ENCODE assay signal across 20 cellular contexts in the genomic region with DNA sequence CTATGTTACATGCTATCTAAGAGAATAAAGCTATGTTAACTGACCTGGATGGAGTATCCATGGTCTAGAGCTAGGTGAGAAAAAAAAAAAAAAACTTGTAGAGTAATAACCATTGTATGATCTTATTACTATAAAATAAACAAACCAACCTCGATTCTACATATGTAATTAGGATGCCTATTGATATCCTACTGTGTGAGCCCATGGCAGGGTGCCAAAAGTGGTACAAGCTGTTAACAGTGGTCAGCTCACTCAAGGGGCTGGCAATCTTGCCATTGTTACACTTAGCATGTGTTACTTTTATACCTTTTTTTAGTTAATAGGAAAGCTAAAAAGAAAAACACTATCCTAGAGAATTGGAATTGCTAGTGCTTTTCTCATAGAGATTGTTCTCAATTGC. TPM values are rescaled to one million over a fixed set of nuclear protein-coding genes. Genes with fewer than 3 reads are reported as not detected.
DNase-seq lines count a peak whose midpoint lies in the region; ATAC-seq lines count a peak whose summit lies in the region.
"Had no signal": no experiment of that assay in that cellular context is flagged by ENCODE, and none has a peak within 500 bp of the region (broad histone marks: within the 10 kb centered on the region; RNA-seq: fewer than 3 reads in every experiment).

No MANE protein-coding gene starts in this region.

- H3K9me2 ChIP-seq in Karpas-422 (replicated peaks; ENCODE audit: insufficient read depth, low read length): no peaks in the 10 kb centered on the region

- peak overlapping the region; percentile 94 to 99 (median 96) for H3K27ac Mint-ChIP-seq in naive B cell
- H3K27ac Mint-ChIP-seq: CD4-positive, alpha-beta memory T cell had no signal

- H3K79me2 ChIP-seq in Karpas-422 (ENCODE audit: low read length): no peaks in the 10 kb centered on the region

- H2AFZ ChIP-seq in Karpas-422 (ENCODE audit: low read length): no peak overlapping the region

- H3K4me2 ChIP-seq in Karpas-422 (ENCODE audit: low read depth, low read length, poor library complexity, severe bottlenecking): no peak overlapping the region
- H3K4me2 ChIP-seq: BLaER1 treated with 17β-estradiol and CSF1 and Interleukin-3, amounts not matched to agents 10 nM and 100 nM had no signal

- ATAC-seq in naive B cell (ENCODE audit: low read depth in 2 of 2) (no peak), HG02678 (IDR thresholded peaks at IDR 0.05; ENCODE audit: unreplicated experiment) (no peak), GM18867 (IDR thresholded peaks at IDR 0.05; ENCODE audit: unreplicated experiment) (no peak)
- ATAC-seq: HCT116, Right ventricle myocardium inferior had no signal

- no peak overlapping the region for H3K4me3 ChIP-seq in Karpas-422 (ENCODE audit: low read length)
- H3K4me3 ChIP-seq: BLaER1 treated with 17β-estradiol and CSF1 and Interleukin-3, amounts not matched to agents 10 nM and 100 nM; SJSA1 had no signal

- peaks cover 28 to 68% (median 60%) of the 10 kb centered on the region in 3 donors for H3K4me1 Mint-ChIP-seq in naive B cell

- H4K20me1 ChIP-seq in Karpas-422 (ENCODE audit: insufficient read depth, low read depth, low read length): no peaks in the 10 kb centered on the region; the same call in 1 of the 2 replicates
- H4K20me1 ChIP-seq: BLaER1 treated with 17β-estradiol and CSF1 and Interleukin-3, amounts not matched to agents 10 nM and 100 nM had no signal

- DNase-seq in COR-L47 (lab: John Stamatoyannopoulos, UW) (peak; percentile 44), Karpas-422 (peak; percentile 4), NCI-H748 treated with DMSO at 0.1 percent for 48 hours (lab: John Stamatoyannopoulos, UW) (peak; percentile 50), naive B cell (no peak), AG20443 (ENCODE audit: low spot score) (no peak)
- DNase-seq: Calu3; CD4-positive, alpha-beta memory T cell; DMS153; GOT3; NCI-H1048; NCI-H1436 treated with DMSO at 0.1 percent for 48 hours; NCI-H510A; NCI-H82 had no signal

- H3K36me3 Mint-ChIP-seq in naive B cell: peaks cover 0 to 5% of the 10 kb centered on the region in 2 donors
- H3K36me3 Mint-ChIP-seq: CD4-positive, alpha-beta memory T cell had no signal

- no peaks in the 10 kb centered on the region for H3K9me3 ChIP-seq in Karpas-422 (ENCODE audit: low read length)
- H3K9me3 ChIP-seq: BLaER1 treated with 17β-estradiol and CSF1 and Interleukin-3, amounts not matched to agents 10 nM and 100 nM; SJSA1 had no signal

- peak overlapping the region; percentile 0 to 77 (median 50) for H3K4me3 Mint-ChIP-seq in naive B cell
- H3K4me3 Mint-ChIP-seq: CD4-positive, alpha-beta memory T cell had no signal

- H3K27ac ChIP-seq in Karpas-422 (ENCODE audit: low read length): no peak overlapping the region
- H3K27ac ChIP-seq: BLaER1 treated with 17β-estradiol and CSF1 and Interleukin-3, amounts not matched to agents 10 nM and 100 nM; SJSA1 had no signal

- H3K9me3 Mint-ChIP-seq in naive B cell: peaks cover 0 to 4% (median 0%) of the 10 kb centered on the region in 7 donors
- H3K9me3 Mint-ChIP-seq: CD4-positive, alpha-beta memory T cell had no signal

- peaks cover 14% of the 10 kb centered on the region for H3K4me1 ChIP-seq in Karpas-422 (ENCODE audit: low read length)

- H3K27me3 ChIP-seq in Karpas-422 (ENCODE audit: low read length): no peaks in the 10 kb centered on the region
- H3K27me3 ChIP-seq: BLaER1 treated with 17β-estradiol and CSF1 and Interleukin-3, amounts not matched to agents 10 nM and 100 nM; SJSA1 had no signal

- H3K27me3 Mint-ChIP-seq in naive B cell: no peaks in the 10 kb centered on the region

- H3K9ac ChIP-seq in Karpas-422 (ENCODE audit: low read length): no peak overlapping the region
- H3K9ac ChIP-seq: BLaER1 treated with 17β-estradiol and CSF1 and Interleukin-3, amounts not matched to agents 10 nM and 100 nM had no signal

- H3K36me3 ChIP-seq in Karpas-422 (ENCODE audit: insufficient read depth, low read length): no peaks in the 10 kb centered on the region
- H3K36me3 ChIP-seq: BLaER1 treated with 17β-estradiol and CSF1 and Interleukin-3, amounts not matched to agents 10 nM and 100 nM; SJSA1 had no signal

RNA-seq across cellular contexts. Expression of gene IL6, which starts 13.5 kb away (rescaled TPM):
- total RNA-seq in Karpas-422 (2014; rRNA removed; shearing (Covaris generic); ENCODE audit: low replicate concordance): 0.25 TPM in 1 of 2 replicates, not detected in the other
- 10 to 100 TPM in 3 of 6 donors, 1 to 10 TPM in 3; 6.1 to 35.9 (median 9.4) TPM for polyA plus RNA-seq in naive B cell (ENCODE audit: low read depth in 6 of 6)
- total RNA-seq: CD4-positive, alpha-beta memory T cell; G401 had no signal
- polyA plus RNA-seq: CD4-positive, alpha-beta memory T cell had no signal

Comparison
In these comparisons a context has a peak if more than half of its experiments do, and no peak if none do; other contexts are left out.
1. DNase-seq: peak in COR-L47 (single experiment), Karpas-422 (single experiment) and NCI-H748 treated with DMSO at 0.1 percent for 48 hours (single experiment); none in naive B cell (single experiment) and AG20443 (single experiment).